Comparison of ENCODE assay signal across 8 cellular contexts in genomic region chr5:77631166-77631582, GRCh38. TPM values are rescaled to one million over a fixed set of nuclear protein-coding genes. Genes with fewer than 3 reads are reported as not detected.
DNase-seq lines count a peak whose midpoint lies in the region; ATAC-seq, FAIRE-seq and TF ChIP-seq lines count a peak whose summit lies in the region.

No MANE protein-coding gene starts in this region.

- ATAC-seq in GM21576 (IDR thresholded peaks at IDR 0.05; ENCODE audit: unreplicated experiment) (peak; percentile 33), lower lobe of right lung (no peak)

- H3K4me3 ChIP-seq in NB4 (ENCODE audit: low read depth, low read length), result peak overlapping the region; percentile 52
- peak overlapping the region; percentile 53 for H3K4me3 ChIP-seq in lower lobe of right lung

- FAIRE-seq in HTR-8/SVneo (lab: Jason Lieb, UNC), result no peak

- H3K9me3 ChIP-seq in lower lobe of right lung, result no peaks in the 10 kb centered on the region

- H3K27me3 ChIP-seq in lower lobe of right lung (ENCODE audit: low read depth), result peaks cover 98% of the 10 kb centered on the region

- no peaks in the 10 kb centered on the region for H3K36me3 ChIP-seq in lower lobe of right lung

- DNase-seq in GM10266 (ENCODE audit: extremely low spot score) (peak; percentile 85), NB4 (ENCODE audit: low read depth) (no peak), lower lobe of right lung (no peak), GDM1 (lab: John Stamatoyannopoulos, UW) (no peak), iPS-NIHi7 (ENCODE audit: extremely low spot score) (no peak), mucosa of gallbladder (ENCODE audit: low spot score) (no peak), HTR-8/SVneo (ENCODE audit: insufficient read length, low spot score) (no peak)

- H3K4me1 ChIP-seq in lower lobe of right lung, result peaks cover 14% of the 10 kb centered on the region

- no peak overlapping the region for H3K27ac ChIP-seq in lower lobe of right lung

- no peak for TF ChIP-seq POLR2A in NB4 (IDR thresholded peaks at IDR 0.05; ENCODE audit: extremely low read depth, insufficient read length)

- TF ChIP-seq CTCF in GM10266 (IDR thresholded peaks at IDR 0.05; ENCODE audit: control insufficient read depth, insufficient read depth, low read depth, missing control alignments) (no peak), NB4 (IDR thresholded peaks at IDR 0.05; ENCODE audit: low read depth, low read length) (no peak), lower lobe of right lung (IDR thresholded peaks at IDR 0.05) (no peak)

- intact Hi-C loops in lower lobe of right lung (cut with DNase I), result no loop called here

RNA-seq across cellular contexts. Expression of gene OTP, which starts 7.3 kb away (rescaled TPM):
- total RNA-seq in lower lobe of right lung (not detected), mucosa of gallbladder (not detected)
